ENCODE assay signal across 20 cellular contexts in genomic region chr2:189012373-189012772, GRCh38. TPM values are rescaled to one million over a fixed set of nuclear protein-coding genes. Genes with fewer than 3 reads are reported as not detected.
"Had no signal": no experiment of that assay in that cellular context is flagged by ENCODE, and none has a peak within 500 bp of the region (broad histone marks: within the 10 kb centered on the region; RNA-seq: fewer than 3 reads in every experiment).

No MANE protein-coding gene starts in this region.

- H3K4me3 ChIP-seq: dorsolateral prefrontal cortex, lung, mucosa of descending colon, ovary, right atrium auricular region, sigmoid colon, skin epidermis had no signal

- ATAC-seq: esophagus mucosa, foreskin keratinocyte, left colon, left ventricle myocardium superior, mucosa of descending colon, natural killer cell had no signal

- H3K4me1 ChIP-seq: foreskin keratinocyte, right atrium auricular region had no signal

- H3K27ac ChIP-seq: dorsolateral prefrontal cortex, foreskin keratinocyte, ovary, right atrium auricular region had no signal

- H3K27ac Mint-ChIP-seq: natural killer cell had no signal

- H3K9me3 Mint-ChIP-seq: neural crest cell had no signal

- H3K4me1 Mint-ChIP-seq: natural killer cell had no signal

- DNase-seq: cortex of kidney; dorsolateral prefrontal cortex; effector CD8-positive, alpha-beta T cell; foreskin keratinocyte; head of caudate nucleus; hippocampal formation; left colon; left ventricle myocardium superior; mucosa of descending colon; natural killer cell; ovary; sigmoid colon; stimulated activated CD4-positive, alpha-beta T cell treated with anti-CD3 and anti-CD28 coated beads, Interleukin-12 subunit alpha, Interleukin-12 subunit beta, amount 100 ng/mL, for 4 hours; stimulated activated naive CD4-positive, alpha-beta T cell treated with Interleukin-2 at 50 U/mL for 16 hours; trophoblast cell had no signal

- H3K27me3 ChIP-seq: dorsolateral prefrontal cortex, foreskin keratinocyte, ovary, right atrium auricular region, sigmoid colon had no signal

- H3K9me3 ChIP-seq: mucosa of descending colon, ovary, right atrium auricular region, sigmoid colon had no signal

- H3K36me3 ChIP-seq: ovary had no signal

- H3K36me3 Mint-ChIP-seq: natural killer cell had no signal

- H3K4me3 Mint-ChIP-seq: natural killer cell, neural crest cell had no signal

RNA-seq across cellular contexts. Expression of gene COL3A1, which starts 38.2 kb away (rescaled TPM):
- total RNA-seq: natural killer cell had no signal
